1 cellular context compared by ENCODE assay signal in genomic region chr21:36902793-36903192, GRCh38.
TF ChIP-seq lines count a peak whose summit lies in the region.

No MANE protein-coding gene starts in this region.

TF ChIP-seq in IMR-90, 13 proteins besides CTCF, POLR2A, EP300 and RAD21 (continued from another document):
- TF ChIP-seq CEBPB (IDR thresholded peaks at IDR 0.05; ENCODE audit: low read depth, low read length) (no peak), MXI1 (IDR thresholded peaks at IDR 0.05; ENCODE audit: borderline replicate concordance, low read depth, low read length) (no peak), MAFK (IDR thresholded peaks at IDR 0.05; ENCODE audit: low read depth, low read length) (peak; percentile 76), USF2 (IDR thresholded peaks at IDR 0.05; ENCODE audit: low read depth, low read length) (no peak), CHD1 (IDR thresholded peaks at IDR 0.05; ENCODE audit: low read depth, low read length) (no peak)
